8 cellular contexts compared by ENCODE assay signal in the genomic region with DNA sequence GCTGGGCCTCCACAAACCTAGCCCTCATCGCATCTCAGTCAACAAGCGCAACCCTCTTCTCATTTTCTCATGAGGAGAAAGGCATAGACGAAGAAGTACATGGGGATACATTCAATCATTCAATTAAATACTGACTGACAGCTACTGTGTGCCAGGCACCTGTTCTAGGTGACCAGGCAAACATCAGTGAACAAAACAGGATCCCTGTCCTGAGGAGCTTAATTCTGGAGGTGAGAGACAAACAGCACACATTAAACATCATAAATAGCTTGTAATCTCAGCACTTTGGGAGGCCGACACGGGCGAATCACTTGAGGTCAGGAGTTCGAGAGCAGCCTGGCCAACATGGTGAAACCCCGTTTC. TPM values are rescaled to one million over a fixed set of nuclear protein-coding genes. Genes with fewer than 3 reads are reported as not detected.
A peak's percentile ranks its signal among the peaks of the same experiment; 100 is the strongest.
DNase-seq lines count a peak whose midpoint lies in the region; ATAC-seq, FAIRE-seq and TF ChIP-seq lines count a peak whose summit lies in the region.

No MANE protein-coding gene starts in this region.

- H3K36me3 Mint-ChIP-seq in HFFc6 (ENCODE audit: low read depth) = peaks cover 10% of the 10 kb centered on the region

- H3K27ac ChIP-seq in ascending aorta (peak overlapping the region in 1 of 2 donors; percentile 74), small intestine (ENCODE audit: low read depth in 1 of 2, low read length in 1 of 2) (no peak overlapping the region)

- H3K4me3 ChIP-seq in AG10803 (ENCODE audit: low read length) (peak overlapping the region; percentile 93), ascending aorta (peak overlapping the region; percentile 85 to 89), mononuclear cell (ENCODE audit: low read length) (peak overlapping the region; percentile 91), small intestine (ENCODE audit: low read depth in 1 of 2, low read length in 2 of 2) (peak overlapping the region in 1 of 2 donors; percentile 64)

- FAIRE-seq in small intestine (lab: Jason Lieb, UNC) = no peak

- H3K27me3 ChIP-seq in ascending aorta (no peaks in the 10 kb centered on the region), mononuclear cell (ENCODE audit: insufficient read depth, low read length) (no peaks in the 10 kb centered on the region), small intestine (ENCODE audit: control insufficient read depth in 2 of 2, insufficient read depth in 2 of 2, low read length in 2 of 2) (no peaks in the 10 kb centered on the region)

- H3K4me3 Mint-ChIP-seq in HFFc6 = peak overlapping the region; percentile 100

- no peaks in the 10 kb centered on the region for H3K9me3 ChIP-seq in ascending aorta
- no peaks in the 10 kb centered on the region for H3K9me3 ChIP-seq in mononuclear cell (ENCODE audit: low read depth, low read length)
- H3K9me3 ChIP-seq in small intestine (ENCODE audit: control insufficient read depth, low read depth) = no peaks in the 10 kb centered on the region

- H3K27ac Mint-ChIP-seq in HFFc6 = peak overlapping the region; percentile 83; the same call in 1 of the 2 replicates

- peaks cover 31% of the 10 kb centered on the region for H3K4me1 Mint-ChIP-seq in HFFc6 (ENCODE audit: low read depth)

- no peaks in the 10 kb centered on the region for H3K27me3 Mint-ChIP-seq in HFFc6 (ENCODE audit: insufficient read depth)

- H3K4me1 ChIP-seq in ascending aorta = peaks cover 3 to 9% of the 10 kb centered on the region in 2 donors
- peaks cover 26% of the 10 kb centered on the region for H3K4me1 ChIP-seq in mononuclear cell (ENCODE audit: insufficient read depth, low read length)
- H3K4me1 ChIP-seq in small intestine (ENCODE audit: control insufficient read depth in 2 of 2, insufficient read depth in 1 of 2, low read depth in 1 of 2, low read length in 1 of 2) = no peaks in the 10 kb centered on the region

- H3K9me3 Mint-ChIP-seq in HFFc6 = no peaks in the 10 kb centered on the region

- H3K36me3 ChIP-seq in ascending aorta (no peaks in the 10 kb centered on the region), small intestine (ENCODE audit: control insufficient read depth in 2 of 2, insufficient read depth in 2 of 2, low read length in 2 of 2) (no peaks in the 10 kb centered on the region)

- no peak for ATAC-seq in HG03135 (IDR thresholded peaks at IDR 0.05; ENCODE audit: unreplicated experiment)

- intact Hi-C loops in ascending aorta (cut with DNase I) = no loop called here

- 49 to 56% (median 53%) methylated on average over 8 of the region's 8 CpGs for WGBS in small intestine, 3 donors

- no peak for DNase-seq in AG10803 (ENCODE audit: low read depth)
- no peak for DNase-seq in HFFc6
- DNase-seq in ascending aorta (ENCODE audit: low spot score in 2 of 2) = no peak
- DNase-seq in stimulated activated CD4-positive, alpha-beta T cell treated with anti-CD3 and anti-CD28 coated beads, Interleukin-2, amount 100 ng/mL, for 24 hours = no peak
- DNase-seq in NCI-H187 (lab: John Stamatoyannopoulos, UW) = no peak
- no peak for DNase-seq in small intestine

- TF ChIP-seq CTCF in AG10803 (conservative IDR thresholded peaks at IDR 0.05; ENCODE audit: low read length) = no peak
- TF ChIP-seq CTCF in HFFc6 (IDR thresholded peaks at IDR 0.05) = no peak
- no peak for TF ChIP-seq CTCF in ascending aorta (IDR thresholded peaks at IDR 0.05)

RNA-seq across cellular contexts. Expression of gene ACYP1, which starts 0.4 kb away (rescaled TPM):
- 10 to 100 TPM in 4 of 6 experiments, 1 to 10 TPM in 2; 5.9 to 14.9 (median 11.7) TPM for total RNA-seq in HFFc6 (2021; fragmentation: NEBNext Ultra II Directional; extraction: Animal tissue kit (Norgen Biotek cat#: 25700))
- not detected for total RNA-seq in ascending aorta
- 3.5 TPM for total RNA-seq in mononuclear cell
- polyA plus RNA-seq in small intestine = 10 to 100 TPM; 15.9 to 26.2 (median 19.0) TPM

RNA-seq across cellular contexts. Expression of gene ZC2HC1C, which starts 5.3 kb away (rescaled TPM):
- total RNA-seq in HFFc6 (2021; fragmentation: NEBNext Ultra II Directional; extraction: Animal tissue kit (Norgen Biotek cat#: 25700)) = 1 to 10 TPM in 3 of 6 experiments, under 1 TPM in 3; 0.43 to 1.4 (median 1.1) TPM
- total RNA-seq in ascending aorta (not detected), mononuclear cell (not detected)
- 10 to 100 TPM in 1 of 3 donors, 1 to 10 TPM in 2; 3.5 to 15.9 (median 8.6) TPM for polyA plus RNA-seq in small intestine

RNA-seq across cellular contexts. Expression of gene MLH3, which starts 12.9 kb away (rescaled TPM):
- 10 to 100 TPM in 1 of 6 experiments, 1 to 10 TPM in 5; 5.4 to 11.6 (median 7.6) TPM for total RNA-seq in HFFc6 (2021; fragmentation: NEBNext Ultra II Directional; extraction: Animal tissue kit (Norgen Biotek cat#: 25700))
- total RNA-seq in ascending aorta (23.9 TPM), mononuclear cell (36.9 TPM)
- 10 to 100 TPM; 13.9 to 21.2 (median 14.1) TPM for polyA plus RNA-seq in small intestine
